ENCODE assay signal across 19 cellular contexts in the genomic region with DNA sequence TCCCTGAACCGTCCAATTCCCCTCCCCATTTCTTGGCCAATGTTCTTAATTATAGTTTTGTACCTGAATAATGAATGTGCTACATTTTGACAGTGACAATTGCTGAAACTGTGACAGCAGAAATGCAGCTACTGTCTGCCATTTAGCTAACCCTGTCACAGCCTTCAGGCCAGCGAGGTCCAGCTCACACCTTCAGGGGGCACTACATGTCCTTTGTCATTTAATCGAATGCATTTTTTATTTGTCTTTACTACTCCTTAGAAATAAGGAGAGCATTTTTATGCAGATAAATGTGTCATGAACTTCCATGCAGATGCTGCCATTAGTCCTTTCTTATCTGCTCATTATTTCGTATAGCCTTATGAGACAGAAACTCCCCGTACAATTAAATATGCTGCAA.
"Had no signal": no experiment of that assay in that cellular context is flagged by ENCODE, and none has a peak within 500 bp of the region (broad histone marks: within the 10 kb centered on the region; RNA-seq: fewer than 3 reads in every experiment).

No MANE protein-coding gene starts in this region.

- H3K9me3 Mint-ChIP-seq: activated naive CD4-positive, alpha-beta T cell treated with anti-CD3 and anti-CD28 coated beads, Interleukin-2, amount 50 U/mL, for 72 hours; naive B cell; T-helper 1 cell treated with Interleukin-12 subunit alpha and Interleukin-12 subunit beta and Interleukin-4 antibody, amounts not matched to agents 30 μg/mL and 1 μg/mL, for 36 hours had no signal

- H3K27me3 Mint-ChIP-seq: effector memory CD8-positive, alpha-beta T cell; naive B cell had no signal

- H3K27ac ChIP-seq: epithelial cell of prostate, left ventricle myocardium inferior, psoas muscle, skin epidermis, tibial artery had no signal

- ATAC-seq: activated naive CD4-positive, alpha-beta T cell treated with anti-CD3 and anti-CD28 coated beads, Interleukin-2, amount 50 U/mL, for 72 hours; effector memory CD8-positive, alpha-beta T cell; mucosa of descending colon; psoas muscle; right cardiac atrium; stimulated activated naive CD8-positive, alpha-beta T cell treated with anti-CD3 and anti-CD28 coated beads, Interleukin-15, Interleukin-2, amounts not matched to agents 100 U/mL and 50 U/mL, for 24 hours had no signal

- H3K4me1 Mint-ChIP-seq: naive B cell had no signal

- DNase-seq: activated CD4-positive, CD25-positive, alpha-beta regulatory T cell treated with anti-CD3 and anti-CD28 coated beads, Interleukin-2, amount 50 U/mL, for 72 hours; activated gamma-delta T cell; dermis blood vessel endothelial cell; effector memory CD8-positive, alpha-beta T cell; foreskin melanocyte; hypothalamus; kidney glomerular epithelial cell; left ventricle myocardium inferior; mucosa of descending colon; naive B cell; psoas muscle; right cardiac atrium; stimulated activated naive CD8-positive, alpha-beta T cell treated with anti-CD3 and anti-CD28 coated beads, Interleukin-15, Interleukin-2, amounts not matched to agents 100 U/mL and 50 U/mL, for 24 hours; substantia nigra; tibial artery had no signal

- H3K36me3 Mint-ChIP-seq: activated naive CD4-positive, alpha-beta T cell treated with anti-CD3 and anti-CD28 coated beads, Interleukin-2, amount 50 U/mL, for 72 hours; naive B cell had no signal

- H3K27me3 ChIP-seq: tibial artery had no signal

- H3K9me3 ChIP-seq: left ventricle myocardium inferior, mucosa of descending colon, psoas muscle, tibial artery had no signal

- H3K27ac Mint-ChIP-seq: activated naive CD4-positive, alpha-beta T cell treated with anti-CD3 and anti-CD28 coated beads, Interleukin-2, amount 50 U/mL, for 72 hours; effector memory CD8-positive, alpha-beta T cell; naive B cell; T-helper 1 cell treated with Interleukin-12 subunit alpha and Interleukin-12 subunit beta and Interleukin-4 antibody, amounts not matched to agents 30 μg/mL and 1 μg/mL, for 36 hours had no signal

- H3K4me1 ChIP-seq: left ventricle myocardium inferior, psoas muscle, tibial artery had no signal

- H3K4me3 Mint-ChIP-seq: effector memory CD8-positive, alpha-beta T cell; naive B cell; T-helper 1 cell treated with Interleukin-12 subunit alpha and Interleukin-12 subunit beta and Interleukin-4 antibody, amounts not matched to agents 30 μg/mL and 1 μg/mL, for 36 hours had no signal

- H3K36me3 ChIP-seq: left ventricle myocardium inferior, tibial artery had no signal

- H3K4me3 ChIP-seq: left ventricle myocardium inferior, mucosa of descending colon, psoas muscle, skin epidermis, tibial artery had no signal
